13 cellular contexts compared by ENCODE assay signal in the genomic region with DNA sequence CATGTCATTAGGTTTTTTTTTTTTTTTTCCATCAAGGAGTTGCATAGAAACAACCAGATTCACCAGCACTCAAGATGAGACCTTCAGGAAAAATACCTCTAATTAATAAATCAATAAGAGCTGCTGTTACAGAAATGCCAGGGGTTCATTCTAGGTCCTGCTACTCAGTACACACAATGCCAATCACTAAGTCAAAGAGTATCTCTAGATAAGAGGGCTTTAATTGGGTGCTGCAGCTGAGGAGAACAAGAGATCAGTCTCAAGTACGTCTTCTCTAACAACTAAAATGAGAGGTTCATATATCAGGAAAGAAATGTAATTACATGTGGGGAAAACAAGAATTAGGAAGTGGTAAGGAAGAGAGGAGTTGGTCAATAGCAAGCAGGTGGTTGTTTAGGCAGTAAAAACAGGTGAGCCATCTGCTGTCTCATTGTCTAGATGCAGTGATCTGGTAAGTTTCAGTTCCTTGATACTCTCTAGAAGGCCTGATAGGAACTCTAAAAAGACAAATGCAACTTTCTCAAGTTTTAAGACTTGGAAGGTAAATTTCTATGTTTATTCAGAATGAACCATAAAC.
DNase-seq lines count a peak whose midpoint lies in the region; ATAC-seq and TF ChIP-seq lines count a peak whose summit lies in the region.
"Had no signal": no experiment of that assay in that cellular context is flagged by ENCODE, and none has a peak within 500 bp of the region (broad histone marks: within the 10 kb centered on the region; RNA-seq: fewer than 3 reads in every experiment).

No MANE protein-coding gene starts in this region.

- no peaks in the 10 kb centered on the region for H3K4me1 Mint-ChIP-seq in effector memory CD8-positive, alpha-beta T cell (ENCODE audit: low read depth in 2 of 2)
- H3K4me1 Mint-ChIP-seq in glutamatergic neuron (ENCODE audit: low read depth, unreplicated experiment) = no peaks in the 10 kb centered on the region

- no peak for TF ChIP-seq CTCF in glutamatergic neuron (IDR thresholded peaks at IDR 0.05; ENCODE audit: partially characterized antibody, unreplicated experiment)

- WGBS in right cardiac atrium = 53% methylated on average over 1 of the region's 1 CpG

- ATAC-seq in GM19025 (IDR thresholded peaks at IDR 0.05; ENCODE audit: low read depth, unreplicated experiment) (peak; percentile 97), HG02623 (IDR thresholded peaks at IDR 0.05; ENCODE audit: unreplicated experiment) (peak; percentile 99), HG03565 (IDR thresholded peaks at IDR 0.05; ENCODE audit: unreplicated experiment) (peak; percentile 99), right cardiac atrium (no peak)
- ATAC-seq in effector memory CD8-positive, alpha-beta T cell (replicated peaks) = peak; percentile 26

- no peak overlapping the region for H3K27ac ChIP-seq in right cardiac atrium (ENCODE audit: low read length)
- H3K27ac ChIP-seq: thoracic aorta had no signal

- H3K27ac Mint-ChIP-seq in effector memory CD8-positive, alpha-beta T cell = no peak overlapping the region
- no peak overlapping the region for H3K27ac Mint-ChIP-seq in glutamatergic neuron (ENCODE audit: unreplicated experiment)
- H3K27ac Mint-ChIP-seq: activated naive CD8-positive, alpha-beta T cell treated with anti-CD3 and anti-CD28 coated beads for 36 hours had no signal

- no peak for DNase-seq in effector memory CD8-positive, alpha-beta T cell
- no peak for DNase-seq in glutamatergic neuron
- no peak for DNase-seq in inferior parietal cortex (ENCODE audit: extremely low spot score)
- DNase-seq in right cardiac atrium = no peak
- no peak for DNase-seq in iPS-NIHi7 (ENCODE audit: extremely low spot score)
- DNase-seq: activated naive CD8-positive, alpha-beta T cell treated with anti-CD3 and anti-CD28 coated beads for 36 hours; mammary epithelial cell; T-helper 9 cell had no signal

- H3K4me3 ChIP-seq in right cardiac atrium (ENCODE audit: low read length) = no peak overlapping the region
- H3K4me3 ChIP-seq: smooth muscle cell, thoracic aorta had no signal

- H3K9me3 Mint-ChIP-seq in effector memory CD8-positive, alpha-beta T cell = peaks cover 11 to 23% of the 10 kb centered on the region in 2 donors
- H3K9me3 Mint-ChIP-seq in glutamatergic neuron (ENCODE audit: unreplicated experiment) = no peaks in the 10 kb centered on the region

- no peaks in the 10 kb centered on the region for H3K27me3 Mint-ChIP-seq in effector memory CD8-positive, alpha-beta T cell
- no peaks in the 10 kb centered on the region for H3K27me3 Mint-ChIP-seq in glutamatergic neuron (ENCODE audit: unreplicated experiment)
- H3K27me3 Mint-ChIP-seq: activated naive CD8-positive, alpha-beta T cell treated with anti-CD3 and anti-CD28 coated beads for 36 hours had no signal

- no peaks in the 10 kb centered on the region for H3K9me3 ChIP-seq in right cardiac atrium (ENCODE audit: control insufficient read depth, low read length)
- H3K9me3 ChIP-seq: thoracic aorta had no signal

- no peak overlapping the region for H3K4me3 Mint-ChIP-seq in effector memory CD8-positive, alpha-beta T cell
- no peak overlapping the region for H3K4me3 Mint-ChIP-seq in glutamatergic neuron (ENCODE audit: unreplicated experiment)
- H3K4me3 Mint-ChIP-seq: activated naive CD8-positive, alpha-beta T cell treated with anti-CD3 and anti-CD28 coated beads for 36 hours had no signal

- no peaks in the 10 kb centered on the region for H3K36me3 Mint-ChIP-seq in effector memory CD8-positive, alpha-beta T cell (ENCODE audit: insufficient read depth)
- no peaks in the 10 kb centered on the region for H3K36me3 Mint-ChIP-seq in glutamatergic neuron (ENCODE audit: unreplicated experiment)
- H3K36me3 Mint-ChIP-seq: activated naive CD8-positive, alpha-beta T cell treated with anti-CD3 and anti-CD28 coated beads for 36 hours had no signal

- intact Hi-C loops in right cardiac atrium (cut with DNase I) = no loop called here

- no peaks in the 10 kb centered on the region for H3K4me1 ChIP-seq in right cardiac atrium (ENCODE audit: control insufficient read depth, insufficient read depth, low read length)

- H3K27me3 ChIP-seq in right cardiac atrium (ENCODE audit: control insufficient read depth, insufficient read depth) = no peaks in the 10 kb centered on the region

Comparison
In these comparisons a context has a peak if more than half of its experiments do, and no peak if none do; other contexts are left out.
1. ATAC-seq: peak in GM19025 (single experiment), HG02623 (single experiment), HG03565 (single experiment) and effector memory CD8-positive, alpha-beta T cell (single experiment); none in right cardiac atrium (0 of 2).